21 cellular contexts compared by ENCODE assay signal in the genomic region with DNA sequence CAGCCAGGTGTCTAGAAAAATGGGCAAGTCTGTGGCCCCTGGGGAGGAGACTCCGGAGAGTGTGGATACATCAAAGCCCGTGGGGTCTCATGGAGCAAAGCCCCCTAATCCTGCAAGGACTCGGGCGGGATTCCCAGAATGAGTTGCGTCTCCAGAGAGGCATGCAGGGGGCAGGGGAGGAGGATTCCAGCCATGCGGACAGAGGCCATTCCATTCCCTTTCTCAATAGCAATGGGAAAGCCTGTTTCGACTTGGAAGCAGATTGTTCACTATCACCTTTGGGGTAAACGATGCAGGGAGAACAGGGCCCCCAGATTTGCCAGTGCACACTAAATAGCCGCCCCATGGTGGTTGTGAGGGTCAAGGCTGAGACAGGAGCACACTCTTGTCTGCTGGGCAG.
"Had no signal": no experiment of that assay in that cellular context is flagged by ENCODE, and none has a peak within 500 bp of the region (broad histone marks: within the 10 kb centered on the region; RNA-seq: fewer than 3 reads in every experiment).

No MANE protein-coding gene starts in this region.

- H3K27ac ChIP-seq: epithelial cell of prostate, esophagus squamous epithelium, left lung, neutrophil, pancreas, right atrium auricular region, tibial nerve, VCaP had no signal

- H3K27me3 Mint-ChIP-seq: central memory CD8-positive, alpha-beta T cell had no signal

- H3K4me3 Mint-ChIP-seq: central memory CD8-positive, alpha-beta T cell; nephron progenitor cell had no signal

- ATAC-seq: left lung, pancreas had no signal

- H3K9me3 ChIP-seq: esophagus squamous epithelium, left lung, neutrophil, pancreas, right atrium auricular region, tibial nerve had no signal

- H3K27ac Mint-ChIP-seq: nephron progenitor cell had no signal

- DNase-seq: activated CD4-positive, alpha-beta T cell treated with anti-CD3 and anti-CD28 coated beads for 4 hours; activated CD4-positive, alpha-beta T cell treated with anti-CD3 and anti-CD28 coated beads, Interleukin-2, amount 50 U/mL, for 48 hours; activated CD8-positive, alpha-beta memory T cell treated with anti-CD3 and anti-CD28 coated beads for 24 hours; activated effector memory CD4-positive, alpha-beta T cell treated with Interleukin-2 at 50 U/mL for 16 hours; activated naive CD4-positive, alpha-beta T cell treated with Interleukin-2 at 50 U/mL for 16 hours; amygdala; effector CD4-positive, alpha-beta T cell; esophagus squamous epithelium; left lung; nephron progenitor cell; pancreas; stimulated activated CD4-positive, alpha-beta T cell treated with anti-CD3 and anti-CD28 coated beads, Interleukin-2, amount 100 ng/mL, for 48 hours; stimulated activated naive CD4-positive, alpha-beta T cell treated with Interleukin-2 at 50 U/mL for 16 hours; T-helper 9 cell had no signal

- H3K4me3 ChIP-seq: esophagus squamous epithelium, left lung, lung, pancreas, right atrium auricular region, tibial nerve had no signal

- H3K4me1 ChIP-seq: pancreas, right atrium auricular region had no signal

- H3K36me3 ChIP-seq: neutrophil had no signal

- H3K9me3 Mint-ChIP-seq: central memory CD8-positive, alpha-beta T cell; nephron progenitor cell had no signal

- H3K27me3 ChIP-seq: esophagus squamous epithelium, left lung, pancreas, right atrium auricular region, tibial nerve had no signal
